In genomic region chr9:72363908-72364678, GRCh38 we compare ENCODE assay signal across 8 cellular contexts. TPM values are rescaled to one million over a fixed set of nuclear protein-coding genes. Genes with fewer than 3 reads are reported as not detected.
DNase-seq lines count a peak whose midpoint lies in the region; TF ChIP-seq lines count a peak whose summit lies in the region.

No MANE protein-coding gene starts in this region.

- WGBS in lower leg skin, 2 donors, result 0 to 3% methylated on average over 16 to 33 of the region's 73 CpGs

- TF ChIP-seq POLR2A in lower leg skin (IDR thresholded peaks at IDR 0.05), result no peak

- POLR2A ChIA-PET in HEK293T (lab: Yijun Ruan, JAX), result interaction anchor here (2.4 kb wide), 1 partner anchor 20 kb away, joined by 8 read pairs; no protein-coding TSS in a partner anchor

- DNase-seq in NCI-H1105 treated with DMSO at 0.1 percent for 48 hours (lab: John Stamatoyannopoulos, UW) (peak; percentile 23), NCI-H1105 (lab: John Stamatoyannopoulos, UW) (no peak), HEK293T (ENCODE audit: extremely low spot score) (peak; percentile 32), NCI-H1092 (lab: John Stamatoyannopoulos, UW) (peak; percentile 20), dermis blood vessel endothelial cell (peak; percentile 77), lower leg skin (ENCODE audit: low spot score in 2 of 2) (peak in 1 of 2 donors; percentile 91)
- peak; percentile 39 to 51 for DNase-seq in activated CD4-positive, alpha-beta T cell treated with anti-CD3 and anti-CD28 coated beads, Interleukin-2, amount 50 U/mL, for 24 hours (ENCODE audit: low read depth in 1 of 2, low spot score in 1 of 2)
- DNase-seq in stimulated activated CD4-positive, alpha-beta T cell treated with anti-CD3 and anti-CD28 coated beads, TNF-alpha, amount 100 ng/mL, for 1 hour (ENCODE audit: low read depth in 3 of 3, low spot score in 1 of 3), result peak; percentile 10 to 54 (median 36)

- intact Hi-C loops in lower leg skin (cut with DNase I; ENCODE audit: low total_unique reads), result no loop called here

- no peak for TF ChIP-seq CTCF in lower leg skin (IDR thresholded peaks at IDR 0.05)

- peak overlapping the region; percentile 100 for H3K4me3 ChIP-seq in lower leg skin (ENCODE audit: low read depth, poor library complexity, severe bottlenecking)

- CTCF ChIA-PET in HEK293T (lab: Yijun Ruan, JAX), result no interaction called here

TF ChIP-seq in HEK293T, 16 proteins besides CTCF, POLR2A, EP300 and RAD21:
- TF ChIP-seq BHLHE40 (IDR thresholded peaks at IDR 0.05; ENCODE audit: borderline replicate concordance), result no peak
- no peak for TF ChIP-seq SP1 (IDR thresholded peaks at IDR 0.05)
- TF ChIP-seq FOXK2 (IDR thresholded peaks at IDR 0.05), result no peak
- no peak for TF ChIP-seq LEF1 (IDR thresholded peaks at IDR 0.05; ENCODE audit: borderline replicate concordance)
- no peak for TF ChIP-seq FOXA1 (IDR thresholded peaks at IDR 0.05)
- no peak for TF ChIP-seq CTBP1 (IDR thresholded peaks at IDR 0.05; ENCODE audit: borderline replicate concordance)
- TF ChIP-seq, protein P1, sequence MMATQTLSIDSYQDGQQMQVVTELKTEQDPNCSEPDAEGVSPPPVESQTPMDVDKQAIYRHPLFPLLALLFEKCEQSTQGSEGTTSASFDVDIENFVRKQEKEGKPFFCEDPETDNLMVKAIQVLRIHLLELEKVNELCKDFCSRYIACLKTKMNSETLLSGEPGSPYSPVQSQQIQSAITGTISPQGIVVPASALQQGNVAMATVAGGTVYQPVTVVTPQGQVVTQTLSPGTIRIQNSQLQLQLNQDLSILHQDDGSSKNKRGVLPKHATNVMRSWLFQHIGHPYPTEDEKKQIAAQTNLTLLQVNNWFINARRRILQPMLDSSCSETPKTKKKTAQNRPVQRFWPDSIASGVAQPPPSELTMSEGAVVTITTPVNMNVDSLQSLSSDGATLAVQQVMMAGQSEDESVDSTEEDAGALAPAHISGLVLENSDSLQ (IDR thresholded peaks at IDR 0.05), result no peak
- TF ChIP-seq ZNF384 (IDR thresholded peaks at IDR 0.05), result no peak
- no peak for TF ChIP-seq ARNT (IDR thresholded peaks at IDR 0.05)
- TF ChIP-seq SUZ12 (IDR thresholded peaks at IDR 0.05), result no peak
- TF ChIP-seq TARDBP (IDR thresholded peaks at IDR 0.05), result no peak
- TF ChIP-seq NFRKB (IDR thresholded peaks at IDR 0.05), result no peak
- no peak for TF ChIP-seq L3MBTL2 (conservative IDR thresholded peaks at IDR 0.05)
- no peak for TF ChIP-seq FOXM1 (IDR thresholded peaks at IDR 0.05; ENCODE audit: borderline replicate concordance)
- TF ChIP-seq HDGF (IDR thresholded peaks at IDR 0.05; ENCODE audit: borderline replicate concordance), result no peak
- TF ChIP-seq ELF4 (IDR thresholded peaks at IDR 0.05), result no peak

RNA-seq across cellular contexts. Expression of gene ZFAND5, which starts 0.9 kb away (rescaled TPM):
- 91.6 and 98.9 TPM in 2 replicates for total RNA-seq in dermis blood vessel endothelial cell
- total RNA-seq in lower leg skin, result 100 to 1,000 TPM in 3 of 4 donors, 10 to 100 TPM in 1; 99.6 to 305 (median 127) TPM
